Comparison of ENCODE assay signal across 12 cellular contexts in the genomic region with DNA sequence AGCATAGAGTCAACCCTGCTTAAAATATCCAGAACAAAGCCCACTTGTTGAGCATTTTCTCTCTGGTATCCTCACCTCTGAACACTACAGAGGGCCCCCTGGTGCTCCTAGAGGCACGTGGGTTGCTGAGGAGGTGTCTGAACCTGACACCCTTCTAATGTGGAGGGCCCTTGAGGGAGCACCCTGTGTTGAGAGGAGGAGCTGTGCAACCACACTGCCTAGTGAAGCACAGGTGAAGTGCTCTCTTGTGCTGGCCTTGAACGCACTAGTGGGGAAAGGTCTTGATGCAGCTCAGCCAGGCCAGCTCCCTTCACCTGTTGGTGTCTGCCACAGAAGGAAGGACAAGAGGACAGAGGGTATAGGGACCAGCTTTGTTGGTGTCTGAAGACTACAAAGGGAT. TPM values are rescaled to one million over a fixed set of nuclear protein-coding genes. Genes with fewer than 3 reads are reported as not detected.
DNase-seq lines count a peak whose midpoint lies in the region; ATAC-seq and TF ChIP-seq lines count a peak whose summit lies in the region.
"Had no signal": no experiment of that assay in that cellular context is flagged by ENCODE, and none has a peak within 500 bp of the region (broad histone marks: within the 10 kb centered on the region; RNA-seq: fewer than 3 reads in every experiment).

No MANE protein-coding gene starts in this region.

- H3K36me3 ChIP-seq in spleen: peaks cover 0 to 82% (median 32%) of the 10 kb centered on the region in 6 donors
- peaks cover 5% of the 10 kb centered on the region for H3K36me3 ChIP-seq in mammary epithelial cell (ENCODE audit: insufficient read depth, low read length)

- no peak for TF ChIP-seq POLR2A in spleen (IDR thresholded peaks at IDR 0.05)

- no peaks in the 10 kb centered on the region for H4K20me1 ChIP-seq in mammary epithelial cell (ENCODE audit: insufficient read depth, low read length)

- POLR2A ChIA-PET in activated CD4-positive, alpha-beta T cell treated with anti-CD3 and anti-CD28 coated beads for 36 hours (lab: Charles Lee): interaction anchor here (0.5 kb wide), 1 partner anchor 13 kb away, joined by 3 read pairs; no protein-coding TSS in a partner anchor
- POLR2A ChIA-PET in T-cell (lab: Charles Lee): no interaction called here

- no peak overlapping the region for H3K9ac ChIP-seq in mammary epithelial cell (ENCODE audit: insufficient read depth, low read length)

- no TSS peak for BruUV-seq in mammary epithelial cell (replicated peaks; lab: Mats Ljungman, UMichigan)

- H3K4me1 Mint-ChIP-seq in activated CD4-positive, alpha-beta T cell treated with anti-CD3 and anti-CD28 coated beads for 36 hours: peaks cover 54% of the 10 kb centered on the region
- peaks cover 62 to 65% (median 63%) of the 10 kb centered on the region in 3 donors for H3K4me1 Mint-ChIP-seq in T-cell
- H3K4me1 Mint-ChIP-seq: nephron had no signal

- no peak overlapping the region for H3K4me2 ChIP-seq in mammary epithelial cell (ENCODE audit: insufficient read depth, low read depth, low read length)

- DNase-seq in activated CD4-positive, alpha-beta T cell treated with anti-CD3 and anti-CD28 coated beads for 36 hours: no peak
- DNase-seq in activated CD4-positive, alpha-beta T cell treated with anti-CD3 and anti-CD28 coated beads for 48 hours: no peak
- DNase-seq in T-cell (peak in 2 of 34 experiments; percentile 6 to 14), spleen (no peak), mammary epithelial cell (no peak), ecto neural progenitor cell (ENCODE audit: low spot score) (no peak), UCSD-AML1 (lab: John Stamatoyannopoulos, UW; ENCODE audit: unreplicated experiment) (no peak)
- DNase-seq: effector CD4-positive, alpha-beta T cell; NCI-H2171 treated with DMSO at 0.1 percent for 48 hours had no signal

- peak overlapping the region in 5 of 8 donors; percentile 20 to 65 (median 51) for H3K27ac ChIP-seq in spleen
- no peak overlapping the region for H3K27ac ChIP-seq in mammary epithelial cell (ENCODE audit: insufficient read depth, low read depth, low read length)
- H3K27ac ChIP-seq: thoracic aorta had no signal

- peak overlapping the region; percentile 38 for H3K27ac Mint-ChIP-seq in activated CD4-positive, alpha-beta T cell treated with anti-CD3 and anti-CD28 coated beads for 36 hours
- H3K27ac Mint-ChIP-seq in T-cell: peak overlapping the region; percentile 85 to 88
- H3K27ac Mint-ChIP-seq: nephron had no signal

- no peaks in the 10 kb centered on the region for H3K9me3 Mint-ChIP-seq in activated CD4-positive, alpha-beta T cell treated with anti-CD3 and anti-CD28 coated beads for 36 hours (ENCODE audit: low read depth)
- H3K9me3 Mint-ChIP-seq in T-cell: no peaks in the 10 kb centered on the region
- H3K9me3 Mint-ChIP-seq: nephron had no signal

- TF ChIP-seq CTCF in spleen (IDR thresholded peaks at IDR 0.05 in 8 of 11, conservative IDR thresholded peaks at IDR 0.05 in 3 of 11) (no peak), mammary epithelial cell (conservative IDR thresholded peaks at IDR 0.05 in 1 of 2, IDR thresholded peaks at IDR 0.05 in 1 of 2; ENCODE audit: extremely low read depth in 1 of 2, insufficient read depth in 1 of 2, low read depth in 1 of 2, low read length in 2 of 2) (no peak)

- intact Hi-C loops in activated CD4-positive, alpha-beta T cell treated with anti-CD3 and anti-CD28 coated beads for 36 hours (cut with DNase I, micrococcal nuclease): no loop called here
- intact Hi-C loops in spleen (cut with DNase I; ENCODE audit: low total_unique reads): no loop called here
- intact Hi-C loops in mammary epithelial cell (cut with micrococcal nuclease): no loop called here

- 67 to 77% (median 75%) methylated on average over 2 of the region's 2 CpGs for WGBS in spleen, 5 donors
- WGBS in mammary epithelial cell (ENCODE audit: low coverage, missing lambda C conversion rate): 59% methylated on average over 2 of the region's 2 CpGs

- in situ Hi-C loops in mammary epithelial cell (cut with MboI; ENCODE audit: low sequenced_read_pairs in 2 of 2): no loop called here

- H3K4me1 ChIP-seq in spleen (peaks cover 8 to 61% (median 37%) of the 10 kb centered on the region in 6 donors), mammary epithelial cell (ENCODE audit: insufficient read depth, low read length) (peaks cover 4% of the 10 kb centered on the region)

- peak; percentile 17 for ATAC-seq in activated CD4-positive, alpha-beta T cell treated with anti-CD3 and anti-CD28 coated beads for 36 hours
- peak; percentile 18 for ATAC-seq in HG02610 (IDR thresholded peaks at IDR 0.05; ENCODE audit: unreplicated experiment)
- peak in 3 of 4 experiments; percentile 35 to 55 (median 41) for ATAC-seq in T-cell (replicated peaks in 1 of 4)

- dilution Hi-C loops in mammary epithelial cell (cut with HindIII; ENCODE audit: low sequenced_read_pairs): no loop called here

- CTCF ChIA-PET in activated CD4-positive, alpha-beta T cell treated with anti-CD3 and anti-CD28 coated beads for 36 hours (lab: Charles Lee): interaction anchor here (1.3 to 1.9 kb wide), 4 partner anchors 9 to 33 kb away, joined by 4 to 6 read pairs (median 6); no protein-coding TSS in a partner anchor
- CTCF ChIA-PET in T-cell (lab: Charles Lee): interaction anchor here in 1 of 2 donors (1.0 kb wide), 1 partner anchor 23 kb away, joined by 4 read pairs; no protein-coding TSS in a partner anchor
- CTCF ChIA-PET in mammary epithelial cell (lab: Charles Lee; ENCODE audit: low non-redundant PET): no interaction called here

- no peaks in the 10 kb centered on the region for H3K27me3 ChIP-seq in spleen (replicated peaks in 1 of 7)
- no peaks in the 10 kb centered on the region for H3K27me3 ChIP-seq in mammary epithelial cell (ENCODE audit: insufficient read depth, low read length)

- H3K27me3 Mint-ChIP-seq in activated CD4-positive, alpha-beta T cell treated with anti-CD3 and anti-CD28 coated beads for 36 hours: no peaks in the 10 kb centered on the region
- H3K27me3 Mint-ChIP-seq in T-cell: no peaks in the 10 kb centered on the region

- peaks cover 10% of the 10 kb centered on the region for H3K36me3 Mint-ChIP-seq in activated CD4-positive, alpha-beta T cell treated with anti-CD3 and anti-CD28 coated beads for 36 hours (ENCODE audit: low read depth)
- peaks cover 25% of the 10 kb centered on the region for H3K36me3 Mint-ChIP-seq in T-cell

- no peak overlapping the region for H2AFZ ChIP-seq in mammary epithelial cell (ENCODE audit: low read depth, low read length)

- H3K4me3 Mint-ChIP-seq in activated CD4-positive, alpha-beta T cell treated with anti-CD3 and anti-CD28 coated beads for 36 hours: no peak overlapping the region
- peak overlapping the region in 1 of 3 donors; percentile 69 for H3K4me3 Mint-ChIP-seq in T-cell
- H3K4me3 Mint-ChIP-seq: nephron had no signal

- H3K4me3 ChIP-seq in spleen (no peak overlapping the region), mammary epithelial cell (replicated peaks in 1 of 3; ENCODE audit: insufficient read depth in 1 of 3, low read depth in 2 of 3, low read length in 3 of 3) (no peak overlapping the region)
- H3K4me3 ChIP-seq: thoracic aorta had no signal

- no peaks in the 10 kb centered on the region for H3K79me2 ChIP-seq in mammary epithelial cell (ENCODE audit: insufficient read depth, low read length)

- H3K9me3 ChIP-seq in spleen: no peaks in the 10 kb centered on the region
- H3K9me3 ChIP-seq in mammary epithelial cell (replicated peaks; ENCODE audit: insufficient read depth, low read length): no peaks in the 10 kb centered on the region
- H3K9me3 ChIP-seq: thoracic aorta had no signal

RNA-seq across cellular contexts. Expression of a gene that starts 51.9 kb away (rescaled TPM):
- not detected for total RNA-seq in activated CD4-positive, alpha-beta T cell treated with anti-CD3 and anti-CD28 coated beads for 36 hours
- total RNA-seq in T-cell (not detected), spleen (not detected), mammary epithelial cell (1 to 10 TPM in 1 of 2 donors, not detected in 1; 1.5 TPM)
- polyA plus RNA-seq in spleen (not detected), mammary epithelial cell (0.99 TPM)
- polyA minus RNA-seq in mammary epithelial cell: not detected
- total RNA-seq: thoracic aorta had no signal
